ENCODE assay signal across 18 cellular contexts in the genomic region with DNA sequence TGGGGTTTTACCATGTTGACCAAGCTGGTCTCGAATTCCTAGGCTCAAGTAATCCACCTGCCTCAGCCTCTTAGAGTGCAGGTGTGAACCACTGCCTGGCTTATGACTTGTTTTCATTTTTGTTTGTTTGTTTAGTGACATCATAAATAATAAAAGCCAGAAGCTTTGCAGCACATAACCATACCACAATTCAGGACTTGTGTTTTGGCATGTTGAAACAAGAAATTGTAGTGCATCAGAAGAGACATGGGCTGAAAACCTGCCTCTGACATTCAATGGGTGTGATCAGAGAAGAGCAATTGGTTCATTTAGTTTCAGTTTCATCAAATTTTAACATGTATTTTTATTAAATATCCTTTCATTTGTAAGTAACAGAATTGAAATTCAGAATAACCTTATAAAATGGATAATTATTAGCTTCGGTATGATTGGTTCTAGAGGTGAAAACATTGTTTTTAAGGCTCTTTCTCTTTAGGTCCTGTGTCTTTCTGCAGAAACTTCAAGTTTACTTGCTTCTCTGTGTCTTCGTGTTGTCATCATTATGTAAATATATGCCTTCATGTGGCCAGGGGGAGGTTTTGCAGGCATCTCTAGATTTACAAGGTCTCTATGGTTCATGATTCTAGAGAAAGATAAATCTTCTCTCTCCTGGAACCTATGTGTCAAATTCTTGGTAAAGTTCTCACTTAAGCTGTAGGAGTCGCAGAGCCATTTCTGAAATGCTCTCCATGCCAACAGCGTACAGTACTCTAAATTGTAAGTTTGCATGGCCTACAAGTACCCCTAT.
DNase-seq lines count a peak whose midpoint lies in the region; ATAC-seq and TF ChIP-seq lines count a peak whose summit lies in the region.
"Had no signal": no experiment of that assay in that cellular context is flagged by ENCODE, and none has a peak within 500 bp of the region (broad histone marks: within the 10 kb centered on the region; RNA-seq: fewer than 3 reads in every experiment).

No MANE protein-coding gene starts in this region.

- H3K9me3 Mint-ChIP-seq in activated CD4-positive, alpha-beta T cell treated with anti-CD3 and anti-CD28 coated beads for 36 hours (ENCODE audit: low read depth) = no peaks in the 10 kb centered on the region

- H3K27me3 Mint-ChIP-seq in activated CD4-positive, alpha-beta T cell treated with anti-CD3 and anti-CD28 coated beads for 36 hours = no peaks in the 10 kb centered on the region

- peaks cover 18% of the 10 kb centered on the region for H3K4me1 Mint-ChIP-seq in activated CD4-positive, alpha-beta T cell treated with anti-CD3 and anti-CD28 coated beads for 36 hours

- no peaks in the 10 kb centered on the region for H3K36me3 ChIP-seq in PC-3 (ENCODE audit: low read depth, low read length)
- H3K36me3 ChIP-seq: BLaER1, brain microvascular endothelial cell, colonic mucosa, heart right ventricle, lower lobe of right lung had no signal

- CTCF ChIA-PET in activated CD4-positive, alpha-beta T cell treated with anti-CD3 and anti-CD28 coated beads for 36 hours (lab: Charles Lee) = interaction anchor here (1.7 to 1.9 kb wide), 2 partner anchors 14 to 27 kb away, joined by 4 to 5 read pairs; no protein-coding TSS in a partner anchor
- CTCF ChIA-PET in PC-3 (lab: Charles Lee) = no interaction called here

- peak overlapping the region; percentile 25; the same call in 1 of the 2 replicates for H3K4me2 ChIP-seq in PC-3 (ENCODE audit: low read length)
- H3K4me2 ChIP-seq: A549, BLaER1 had no signal

- peaks cover 8% of the 10 kb centered on the region for H3K4me1 ChIP-seq in PC-3 (ENCODE audit: insufficient read depth, low read length)
- H3K4me1 ChIP-seq: A549, BLaER1, colonic mucosa, heart right ventricle, lower lobe of right lung had no signal

- peak overlapping the region; percentile 16; the same call in 1 of the 2 replicates for H2AFZ ChIP-seq in PC-3 (ENCODE audit: low read length)

- intact Hi-C loops in activated CD4-positive, alpha-beta T cell treated with anti-CD3 and anti-CD28 coated beads for 36 hours (cut with DNase I, micrococcal nuclease) = no loop called here
- intact Hi-C loops in PC-3 (cut with micrococcal nuclease) = no loop called here

- H3K9me3 ChIP-seq in PC-3 (ENCODE audit: low read length) = no peaks in the 10 kb centered on the region
- H3K9me3 ChIP-seq: A549, BLaER1, colonic mucosa, heart right ventricle, lower lobe of right lung had no signal

- TF ChIP-seq CTCF in PC-3 (conservative IDR thresholded peaks at IDR 0.05; ENCODE audit: low read depth, low read length) (no peak), epithelial cell of esophagus (IDR thresholded peaks at IDR 0.05; ENCODE audit: insufficient read depth, low read depth, low read length, missing control alignments) (no peak)

- ATAC-seq in activated CD4-positive, alpha-beta T cell treated with anti-CD3 and anti-CD28 coated beads for 36 hours = peak; percentile 42
- peak; percentile 52 for ATAC-seq in GM18520 (IDR thresholded peaks at IDR 0.05; ENCODE audit: unreplicated experiment)
- ATAC-seq in PC-3 = peak; percentile 24; the same call in 1 of the 2 replicates
- ATAC-seq in HG03571 (IDR thresholded peaks at IDR 0.05; ENCODE audit: unreplicated experiment) = no peak
- ATAC-seq in HG03097 (IDR thresholded peaks at IDR 0.05; ENCODE audit: low FRiP score, unreplicated experiment) = no peak
- ATAC-seq: A549, heart right ventricle, lower lobe of right lung had no signal

- H3K9ac ChIP-seq in PC-3 (ENCODE audit: low read length) = no peak overlapping the region
- H3K9ac ChIP-seq: BLaER1 had no signal

- BruUV-seq in PC-3 (replicated peaks; lab: Mats Ljungman, UMichigan) = no TSS peak

- H3K27ac ChIP-seq in PC-3 (ENCODE audit: low read length) = no peak overlapping the region
- H3K27ac ChIP-seq: A549, BLaER1, brain microvascular endothelial cell, colonic mucosa, heart right ventricle, lower lobe of right lung had no signal

- POLR2A ChIA-PET in activated CD4-positive, alpha-beta T cell treated with anti-CD3 and anti-CD28 coated beads for 36 hours (lab: Charles Lee) = no interaction called here
- POLR2A ChIA-PET in PC-3 (lab: Charles Lee; ENCODE audit: unreplicated experiment) = no interaction called here

- no peaks in the 10 kb centered on the region for H3K27me3 ChIP-seq in PC-3 (ENCODE audit: low read length)
- H3K27me3 ChIP-seq: BLaER1, brain microvascular endothelial cell, colonic mucosa, heart right ventricle had no signal

- H3K4me3 Mint-ChIP-seq in activated CD4-positive, alpha-beta T cell treated with anti-CD3 and anti-CD28 coated beads for 36 hours = no peak overlapping the region

- no peaks in the 10 kb centered on the region for H3F3A ChIP-seq in PC-3 (ENCODE audit: low read length, unreplicated experiment)

- no peaks in the 10 kb centered on the region for H3K9me2 ChIP-seq in PC-3 (replicated peaks; ENCODE audit: low read length)

- H3K79me2 ChIP-seq in PC-3 (ENCODE audit: low read length) = no peaks in the 10 kb centered on the region

- H3K36me3 Mint-ChIP-seq in activated CD4-positive, alpha-beta T cell treated with anti-CD3 and anti-CD28 coated beads for 36 hours (ENCODE audit: low read depth) = no peaks in the 10 kb centered on the region

- no peaks in the 10 kb centered on the region for H4K20me1 ChIP-seq in PC-3 (ENCODE audit: low read length)
- H4K20me1 ChIP-seq: BLaER1 had no signal

- no peak for DNase-seq in activated CD4-positive, alpha-beta T cell treated with anti-CD3 and anti-CD28 coated beads for 36 hours
- no peak for DNase-seq in activated CD4-positive, alpha-beta T cell treated with anti-CD3 and anti-CD28 coated beads, Interleukin-2, amount 50 U/mL, for 1 hour
- DNase-seq in PC-3 = no peak
- DNase-seq in epithelial cell of esophagus (ENCODE audit: low read depth) = peak; percentile 96
- DNase-seq in NCI-H774 (lab: John Stamatoyannopoulos, UW) = no peak
- DNase-seq: brain microvascular endothelial cell, colonic mucosa, GDM1, heart right ventricle, Karpas-422, lower lobe of right lung, NCI-H82, T-helper 9 cell had no signal

- H3K27ac Mint-ChIP-seq in activated CD4-positive, alpha-beta T cell treated with anti-CD3 and anti-CD28 coated beads for 36 hours = no peak overlapping the region

- no peak overlapping the region for H3K4me3 ChIP-seq in PC-3 (ENCODE audit: low read length)
- H3K4me3 ChIP-seq in epithelial cell of esophagus (ENCODE audit: low read length) = no peak overlapping the region
- H3K4me3 ChIP-seq: A549, BLaER1, colonic mucosa, heart right ventricle, lower lobe of right lung had no signal

Comparison
In these comparisons a context has a peak if more than half of its experiments do, and no peak if none do; other contexts are left out.
1. ATAC-seq: peak in activated CD4-positive, alpha-beta T cell treated with anti-CD3 and anti-CD28 coated beads for 36 hours (single experiment), GM18520 (single experiment) and PC-3 (single experiment); none in HG03571 (single experiment) and HG03097 (single experiment).